Comparison of ENCODE assay signal across 22 cellular contexts in the genomic region with DNA sequence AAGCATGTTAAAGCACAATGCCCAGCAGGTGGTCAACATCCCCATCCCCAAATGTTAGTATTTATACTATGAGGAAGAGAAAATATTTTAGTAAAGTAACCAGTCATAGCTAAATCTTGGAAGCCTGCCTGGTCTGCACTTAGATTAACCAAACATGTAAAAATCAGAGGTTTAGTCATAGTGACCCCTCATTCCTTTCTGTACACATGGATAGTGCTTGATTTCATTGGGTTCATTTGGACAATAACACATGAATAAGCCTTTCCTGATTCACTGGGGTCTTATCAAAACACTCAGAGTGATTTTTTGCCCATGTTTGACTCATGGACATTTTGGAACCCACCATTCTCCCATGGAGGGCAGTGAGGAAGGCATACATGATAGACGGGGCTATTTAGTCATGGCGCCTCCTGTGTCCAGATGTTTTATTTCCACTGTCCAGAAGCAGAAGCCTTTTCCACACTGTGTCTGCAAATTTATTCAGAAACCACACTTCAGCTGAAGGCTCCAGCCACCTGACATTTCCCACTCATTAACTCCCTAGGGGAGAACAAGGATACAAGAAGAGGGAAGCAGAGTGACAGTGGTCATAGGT. TPM values are rescaled to one million over a fixed set of nuclear protein-coding genes. Genes with fewer than 3 reads are reported as not detected.
DNase-seq lines count a peak whose midpoint lies in the region; ATAC-seq, FAIRE-seq and TF ChIP-seq lines count a peak whose summit lies in the region.
"Had no signal": no experiment of that assay in that cellular context is flagged by ENCODE, and none has a peak within 500 bp of the region (broad histone marks: within the 10 kb centered on the region; RNA-seq: fewer than 3 reads in every experiment).

No MANE protein-coding gene starts in this region.

- no peaks in the 10 kb centered on the region for H4K20me1 ChIP-seq in SK-N-SH (ENCODE audit: insufficient read depth)

- no peaks in the 10 kb centered on the region for H3K79me2 ChIP-seq in SK-N-SH (ENCODE audit: insufficient read depth)

- POLR2A ChIA-PET in SK-N-SH (lab: Yijun Ruan, JAX): no interaction called here

- no peaks in the 10 kb centered on the region for H3K36me3 ChIP-seq in SK-N-SH (replicated peaks in 1 of 2; ENCODE audit: control insufficient read depth in 1 of 2, insufficient read depth in 2 of 2, low read length in 1 of 2)
- H3K36me3 ChIP-seq in tibial nerve: no peaks in the 10 kb centered on the region
- H3K36me3 ChIP-seq: neural progenitor cell, Peyer's patch, right lobe of liver, WERI-Rb-1 had no signal

- H3K9me2 ChIP-seq in SK-N-SH: no peaks in the 10 kb centered on the region

- H3F3A ChIP-seq in SK-N-SH (replicated peaks; ENCODE audit: insufficient read depth): peaks cover 9% of the 10 kb centered on the region

- TF ChIP-seq POLR2A in tibial nerve (IDR thresholded peaks at IDR 0.05): no peak

- H3K9ac ChIP-seq in SK-N-SH: no peak overlapping the region
- H3K9ac ChIP-seq: neural progenitor cell had no signal

- H3K27me3 ChIP-seq in SK-N-SH (ENCODE audit: insufficient read depth) (no peaks in the 10 kb centered on the region), tibial nerve (no peaks in the 10 kb centered on the region)
- H3K27me3 ChIP-seq: neural progenitor cell, Peyer's patch, right lobe of liver had no signal

- peak overlapping the region in 1 of 2 experiments; percentile 69; a peak in 1 of 4 replicates for H3K27ac ChIP-seq in SK-N-SH (ENCODE audit: low read depth in 2 of 2, low read length in 1 of 2)
- no peak overlapping the region for H3K27ac ChIP-seq in tibial nerve
- H3K27ac ChIP-seq: dorsolateral prefrontal cortex, neural progenitor cell, Peyer's patch, right lobe of liver, WERI-Rb-1 had no signal

- no peak for FAIRE-seq in frontal cortex (lab: Jason Lieb, UNC)
- FAIRE-seq: H54, islet of Langerhans had no signal

- H2AFZ ChIP-seq in SK-N-SH (ENCODE audit: low read depth): no peak overlapping the region
- H2AFZ ChIP-seq: neural progenitor cell had no signal

- TF ChIP-seq CTCF in SK-N-SH (IDR thresholded peaks at IDR 0.05): 0 out of 2 replicates have a peak, but pooled peaks have one; percentile 12
- TF ChIP-seq CTCF in tibial nerve (IDR thresholded peaks at IDR 0.05): no peak

- no peak for TF ChIP-seq RAD21 in SK-N-SH (IDR thresholded peaks at IDR 0.05; ENCODE audit: low read length)

- intact Hi-C loops in left colon (cut with DNase I, micrococcal nuclease): no loop called here

- WGBS in SK-N-SH (ENCODE audit: low lambda C conversion rate): 29% methylated on average over 2 of the region's 2 CpGs
- 76 to 92% methylated on average over 2 of the region's 2 CpGs for WGBS in tibial nerve, 2 donors

- TF ChIP-seq EP300 in SK-N-SH (IDR thresholded peaks at IDR 0.05; ENCODE audit: borderline replicate concordance in 1 of 2, low read depth in 1 of 2, low read length in 1 of 2) (peak in 1 of 2 experiments; percentile 52; a peak in 1 of 4 replicates), tibial nerve (IDR thresholded peaks at IDR 0.05) (no peak)

- 0 out of 2 replicates have a peak overlapping the region, but pooled peaks have one; percentile 38 for H3K4me2 ChIP-seq in SK-N-SH
- H3K4me2 ChIP-seq: neural progenitor cell had no signal

- CTCF ChIA-PET in SK-N-SH (lab: Yijun Ruan, JAX): interaction anchor here (0.5 to 1.0 kb wide), 3 partner anchors 9 to 352 kb away, joined by 3 read pairs; no protein-coding TSS in a partner anchor

- H3K4me1 ChIP-seq in SK-N-SH (ENCODE audit: control insufficient read depth in 1 of 2, insufficient read depth in 2 of 2, low read depth in 1 of 2, low read length in 1 of 2) (no peaks in the 10 kb centered on the region; a peak in 1 of 4 replicates), tibial nerve (no peaks in the 10 kb centered on the region)
- H3K4me1 ChIP-seq: neural progenitor cell, Peyer's patch, right lobe of liver had no signal

- H3K4me3 ChIP-seq in SK-N-SH (ENCODE audit: low read depth in 2 of 2, low read length in 1 of 2): no peak overlapping the region
- H3K4me3 ChIP-seq in skeletal muscle cell (ENCODE audit: low read depth, low read length): no peak overlapping the region
- H3K4me3 ChIP-seq in tibial nerve: no peak overlapping the region
- H3K4me3 ChIP-seq: dorsolateral prefrontal cortex, neural progenitor cell, Peyer's patch, right lobe of liver had no signal

- ATAC-seq in left colon: no peak
- no peak for ATAC-seq in HG03565 (IDR thresholded peaks at IDR 0.05; ENCODE audit: unreplicated experiment)
- ATAC-seq: activated T-helper 17 cell treated with anti-CD3 and anti-CD28 coated beads, Interleukin-2, amount 50 U/mL, for 72 hours; right lobe of liver had no signal

- DNase-seq in GM03348 (ENCODE audit: low spot score) (peak; percentile 71), SK-N-SH (no peak), fibroblast of gingiva (ENCODE audit: low read depth) (peak; percentile 88), skeletal muscle cell (ENCODE audit: low read depth) (peak; percentile 85), left colon (no peak), tibial nerve (ENCODE audit: low spot score in 2 of 2) (no peak), frontal cortex (ENCODE audit: low spot score in 2 of 2) (no peak)
- DNase-seq: dorsolateral prefrontal cortex; mesendoderm; MM.1S; NCI-H748 treated with DMSO at 0.1 percent for 48 hours; Peyer's patch; right lobe of liver; stimulated activated CD4-positive, alpha-beta T cell treated with anti-CD3 and anti-CD28 coated beads, Interleukin-2, amount 100 ng/mL, for 48 hours; WERI-Rb-1 had no signal

- H3K9me3 ChIP-seq in SK-N-SH (no peaks in the 10 kb centered on the region), tibial nerve (peaks cover 0 to 20% (median 0%) of the 10 kb centered on the region in 4 donors)
- H3K9me3 ChIP-seq: Peyer's patch, right lobe of liver had no signal

TF ChIP-seq in SK-N-SH, 30 proteins besides CTCF, POLR2A, EP300 and RAD21 (continues in another document):
- TF ChIP-seq GATA2 (CRISPR knock-in tag; IDR thresholded peaks at IDR 0.05) (no peak), CHD2 (IDR thresholded peaks at IDR 0.05; ENCODE audit: low read length, partially characterized antibody) (no peak), POLR2AphosphoS5 (IDR thresholded peaks at IDR 0.05; ENCODE audit: low read depth, low read length) (no peak), ELF1 (IDR thresholded peaks at IDR 0.05) (no peak), RCOR1 (IDR thresholded peaks at IDR 0.05; ENCODE audit: low read length) (no peak), GABPA (IDR thresholded peaks at IDR 0.05; ENCODE audit: low read depth) (no peak), FOXM1 (IDR thresholded peaks at IDR 0.05; ENCODE audit: low read depth) (no peak), SMC3 (IDR thresholded peaks at IDR 0.05; ENCODE audit: low read depth, low read length) (no peak), TCF12 (IDR thresholded peaks at IDR 0.05) (peak; percentile 71), NFIC (IDR thresholded peaks at IDR 0.05; ENCODE audit: borderline replicate concordance) (peak; percentile 67; the same call in 1 of the 2 replicates), RXRA (IDR thresholded peaks at IDR 0.05; ENCODE audit: borderline replicate concordance, low read depth) (no peak), TAF1 (IDR thresholded peaks at IDR 0.05; ENCODE audit: borderline replicate concordance, low read depth, low read length) (no peak)
- TF ChIP-seq, protein P1, sequence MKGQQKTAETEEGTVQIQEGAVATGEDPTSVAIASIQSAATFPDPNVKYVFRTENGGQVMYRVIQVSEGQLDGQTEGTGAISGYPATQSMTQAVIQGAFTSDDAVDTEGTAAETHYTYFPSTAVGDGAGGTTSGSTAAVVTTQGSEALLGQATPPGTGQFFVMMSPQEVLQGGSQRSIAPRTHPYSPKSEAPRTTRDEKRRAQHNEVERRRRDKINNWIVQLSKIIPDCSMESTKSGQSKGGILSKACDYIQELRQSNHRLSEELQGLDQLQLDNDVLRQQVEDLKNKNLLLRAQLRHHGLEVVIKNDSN (IDR thresholded peaks at IDR 0.05; ENCODE audit: borderline replicate concordance, low read depth): no peak
- TF ChIP-seq, protein P2, sequence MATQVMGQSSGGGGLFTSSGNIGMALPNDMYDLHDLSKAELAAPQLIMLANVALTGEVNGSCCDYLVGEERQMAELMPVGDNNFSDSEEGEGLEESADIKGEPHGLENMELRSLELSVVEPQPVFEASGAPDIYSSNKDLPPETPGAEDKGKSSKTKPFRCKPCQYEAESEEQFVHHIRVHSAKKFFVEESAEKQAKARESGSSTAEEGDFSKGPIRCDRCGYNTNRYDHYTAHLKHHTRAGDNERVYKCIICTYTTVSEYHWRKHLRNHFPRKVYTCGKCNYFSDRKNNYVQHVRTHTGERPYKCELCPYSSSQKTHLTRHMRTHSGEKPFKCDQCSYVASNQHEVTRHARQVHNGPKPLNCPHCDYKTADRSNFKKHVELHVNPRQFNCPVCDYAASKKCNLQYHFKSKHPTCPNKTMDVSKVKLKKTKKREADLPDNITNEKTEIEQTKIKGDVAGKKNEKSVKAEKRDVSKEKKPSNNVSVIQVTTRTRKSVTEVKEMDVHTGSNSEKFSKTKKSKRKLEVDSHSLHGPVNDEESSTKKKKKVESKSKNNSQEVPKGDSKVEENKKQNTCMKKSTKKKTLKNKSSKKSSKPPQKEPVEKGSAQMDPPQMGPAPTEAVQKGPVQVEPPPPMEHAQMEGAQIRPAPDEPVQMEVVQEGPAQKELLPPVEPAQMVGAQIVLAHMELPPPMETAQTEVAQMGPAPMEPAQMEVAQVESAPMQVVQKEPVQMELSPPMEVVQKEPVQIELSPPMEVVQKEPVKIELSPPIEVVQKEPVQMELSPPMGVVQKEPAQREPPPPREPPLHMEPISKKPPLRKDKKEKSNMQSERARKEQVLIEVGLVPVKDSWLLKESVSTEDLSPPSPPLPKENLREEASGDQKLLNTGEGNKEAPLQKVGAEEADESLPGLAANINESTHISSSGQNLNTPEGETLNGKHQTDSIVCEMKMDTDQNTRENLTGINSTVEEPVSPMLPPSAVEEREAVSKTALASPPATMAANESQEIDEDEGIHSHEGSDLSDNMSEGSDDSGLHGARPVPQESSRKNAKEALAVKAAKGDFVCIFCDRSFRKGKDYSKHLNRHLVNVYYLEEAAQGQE (IDR thresholded peaks at IDR 0.05; ENCODE audit: low read depth, low read length): no peak

RNA-seq across cellular contexts. Expression of a gene that starts 32.5 kb away (rescaled TPM):
- polyA plus RNA-seq in SK-N-SH (2012; rRNA removed): not detected in 2 replicates
- polyA plus RNA-seq in SK-N-SH (2012; cell fraction: cytosol; rRNA removed): not detected in 2 replicates
- not detected in 2 replicates for polyA plus RNA-seq in SK-N-SH (2012; cell fraction: nucleus; rRNA removed)
- not detected for total RNA-seq in left colon
- total RNA-seq in tibial nerve: not detected
- not detected for total RNA-seq in frontal cortex
- total RNA-seq: activated T-helper 17 cell treated with anti-CD3 and anti-CD28 coated beads, Interleukin-2, amount 50 U/mL, for 72 hours; dorsolateral prefrontal cortex; Peyer's patch; right lobe of liver had no signal
- polyA plus RNA-seq: CD14-positive monocyte, thymus had no signal

Comparison
In these comparisons a context has a peak if more than half of its experiments do, and no peak if none do; other contexts are left out.
1. DNase-seq: peak in GM03348 (single experiment), fibroblast of gingiva (single experiment) and skeletal muscle cell (single experiment); none in SK-N-SH (single experiment), left colon (0 of 2), tibial nerve (0 of 2) and frontal cortex (0 of 2).